20 cellular contexts compared by ENCODE assay signal in genomic region chr20:711526-711925, GRCh38. TPM values are rescaled to one million over a fixed set of nuclear protein-coding genes. Genes with fewer than 3 reads are reported as not detected.
DNase-seq lines count a peak whose midpoint lies in the region; ATAC-seq, FAIRE-seq and TF ChIP-seq lines count a peak whose summit lies in the region.
"Had no signal": no experiment of that assay in that cellular context is flagged by ENCODE, and none has a peak within 500 bp of the region (broad histone marks: within the 10 kb centered on the region; RNA-seq: fewer than 3 reads in every experiment).

No MANE protein-coding gene starts in this region.

- no peak overlapping the region for H3K18ac ChIP-seq in H9 (ENCODE audit: insufficient read length, low read depth, low read length)

- H3K4me3 Mint-ChIP-seq in H9 = no peak overlapping the region; a peak in 1 of 5 replicates

- no CpG with 5 or more reads among the region's 2 CpGs for WGBS in H9 (ENCODE audit: extremely low coverage, insufficient read length, low lambda C conversion rate)
- WGBS in HepG2 (ENCODE audit: low lambda C conversion rate) = 0% methylated on average over 2 of the region's 2 CpGs

- no peak overlapping the region for H3T11ph ChIP-seq in H9 (ENCODE audit: low read length)

- no TSS peak for BruUV-seq in HepG2 (replicated peaks; lab: Mats Ljungman, UMichigan)

- CTCF ChIA-PET in HepG2 (lab: Yijun Ruan, JAX; ENCODE audit: low intra/inter-chr PET ratio, low total read pairs) = no interaction called here

- POLR2A ChIA-PET in HepG2 (lab: Yijun Ruan, JAX) = no interaction called here

- H3K9me3 ChIP-seq in H9 (ENCODE audit: control insufficient read depth, low read depth, low read length) (no peaks in the 10 kb centered on the region), HepG2 (ENCODE audit: low read length) (peaks cover 8% of the 10 kb centered on the region), breast epithelium (peaks cover 0 to 23% of the 10 kb centered on the region in 2 donors)
- H3K9me3 ChIP-seq: SK-N-SH had no signal

- H3K27ac ChIP-seq in H9 (ENCODE audit: insufficient read length, low read depth, low read length) = no peak overlapping the region
- H3K27ac ChIP-seq in HepG2 (ENCODE audit: extremely low read length, insufficient read depth, low read length) = no peak overlapping the region
- H3K27ac ChIP-seq in breast epithelium = no peak overlapping the region
- H3K27ac ChIP-seq: C4-2B had no signal

- H2AK5ac ChIP-seq in H9 (ENCODE audit: insufficient read length, low read length) = no peak overlapping the region

- H3K4me1 ChIP-seq in H9 (ENCODE audit: insufficient read depth, low read length) (no peaks in the 10 kb centered on the region; the same call in 1 of the 2 replicates), HepG2 (ENCODE audit: insufficient read depth, low read length) (no peaks in the 10 kb centered on the region), breast epithelium (no peaks in the 10 kb centered on the region)

- H3K27me3 ChIP-seq in H9 (ENCODE audit: insufficient read depth, low read length) (peaks cover 5% of the 10 kb centered on the region; the same call in 1 of the 2 replicates), HepG2 (ENCODE audit: control insufficient read depth in 1 of 2, insufficient read depth in 2 of 2, low read length in 2 of 2) (peaks cover 1 to 10% of the 10 kb centered on the region in 2 experiments; a peak in 2 of 5 replicates), breast epithelium (peaks cover 0 to 43% of the 10 kb centered on the region in 2 donors)

- H3K79me2 ChIP-seq in H9 (ENCODE audit: insufficient read depth, low read length) (no peaks in the 10 kb centered on the region), HepG2 (ENCODE audit: insufficient read depth, low read length) (no peaks in the 10 kb centered on the region)

- TF ChIP-seq EP300 in HepG2 (IDR thresholded peaks at IDR 0.05; ENCODE audit: low read depth in 2 of 2, low read length in 2 of 2) (no peak), HepG2 (CRISPR knock-in tag; IDR thresholded peaks at IDR 0.05; ENCODE audit: borderline replicate concordance) (no peak)

- no peak for TF ChIP-seq POLR2A in HepG2 (IDR thresholded peaks at IDR 0.05; ENCODE audit: insufficient read depth in 1 of 2, low read depth in 2 of 2, low read length in 2 of 2)
- no peak for TF ChIP-seq POLR2A in breast epithelium (IDR thresholded peaks at IDR 0.05)

- H2AFZ ChIP-seq in H9 (ENCODE audit: low read length) (no peak overlapping the region), HepG2 (ENCODE audit: low read length) (no peak overlapping the region)

- H2BK20ac ChIP-seq in H9 (ENCODE audit: low read depth, low read length, poor library complexity, severe bottlenecking) = no peak overlapping the region

- H3K36me3 ChIP-seq in HepG2 (replicated peaks in 1 of 2; ENCODE audit: control insufficient read depth in 1 of 2, insufficient read depth in 2 of 2, low read length in 2 of 2) (no peaks in the 10 kb centered on the region), breast epithelium (no peaks in the 10 kb centered on the region)

- no peak overlapping the region for H2BK5ac ChIP-seq in H9 (ENCODE audit: insufficient read length, low read length)

- peaks cover 33% of the 10 kb centered on the region for H3K27me3 Mint-ChIP-seq in H9 (ENCODE audit: low read depth)

- FAIRE-seq in HepG2 (lab: Jason Lieb, UNC) = no peak
- FAIRE-seq: D721Med, GM12891, H54 had no signal

- H4K20me1 ChIP-seq in H9 (ENCODE audit: control insufficient read depth, insufficient read depth, insufficient read length) (no peaks in the 10 kb centered on the region), HepG2 (ENCODE audit: insufficient read depth, low read length) (no peaks in the 10 kb centered on the region)

- peaks cover 5 to 15% (median 10%) of the 10 kb centered on the region in 3 experiments for H3K36me3 Mint-ChIP-seq in H9 (ENCODE audit: insufficient read depth in 1 of 3, low read depth in 3 of 3)

- peak; percentile 23 for DNase-seq in H9
- peak; percentile 39 for DNase-seq in OCI-M2 (lab: John Stamatoyannopoulos, UW; ENCODE audit: unreplicated experiment)
- DNase-seq in HepG2 (ENCODE audit: low spot score) = no peak
- peak; percentile 21 for DNase-seq in sciatic nerve (ENCODE audit: low spot score)
- DNase-seq in activated CD8-positive, alpha-beta memory T cell treated with anti-CD3 and anti-CD28 coated beads for 24 hours = no peak
- no peak for DNase-seq in breast epithelium (ENCODE audit: low spot score in 2 of 2)
- no peak for DNase-seq in C1 segment of cervical spinal cord (lab: John Stamatoyannopoulos, UW)
- DNase-seq: ACHN; NCI-H1105; NK-92 treated with Interleukin-12 subunit alpha and Interleukin-12 subunit beta, amount 100 ng/mL, for 24 hours; SHP77 treated with DMSO at 0.1 percent for 48 hours; SK-N-SH had no signal

- peaks cover 9 to 31% of the 10 kb centered on the region in 2 experiments for H3K4me1 Mint-ChIP-seq in H9

- H3K56ac ChIP-seq in H9 (ENCODE audit: insufficient read length, low read depth, low read length) = no peak overlapping the region

- H2BK120ac ChIP-seq in H9 (ENCODE audit: low read depth, low read length, poor library complexity, severe bottlenecking) = no peak overlapping the region

- H3K79me1 ChIP-seq in H9 (ENCODE audit: insufficient read depth, low read depth, low read length, poor library complexity, severe bottlenecking) = no peaks in the 10 kb centered on the region

- H3K4me3 ChIP-seq in HepG2 (replicated peaks in 1 of 3; ENCODE audit: insufficient read depth in 1 of 3, low read depth in 2 of 3, low read length in 3 of 3) (no peak overlapping the region), breast epithelium (no peak overlapping the region)

- no peak overlapping the region for H4K91ac ChIP-seq in H9 (ENCODE audit: insufficient read length, low read depth, low read length)

- peak; percentile 27; the same call in 2 of the 3 replicates for ATAC-seq in HepG2
- no peak for ATAC-seq in sciatic nerve
- ATAC-seq in HG03175 (IDR thresholded peaks at IDR 0.05; ENCODE audit: unreplicated experiment) = no peak

- intact Hi-C loops in HepG2 (cut with micrococcal nuclease; ENCODE audit: unreplicated experiment) (no loop called here), sciatic nerve (cut with DNase I) (no loop called here), breast epithelium (cut with DNase I; ENCODE audit: low total_unique reads) (no loop called here)

- no peak overlapping the region for H3K14ac ChIP-seq in H9 (ENCODE audit: insufficient read depth, low read length)

- H4K5ac ChIP-seq in H9 (ENCODE audit: insufficient read length, low read depth, low read length) = no peak overlapping the region

- peaks cover 21 to 22% of the 10 kb centered on the region in 2 experiments for H3K9me3 Mint-ChIP-seq in H9

- TF ChIP-seq CTCF in H9 (conservative IDR thresholded peaks at IDR 0.05) (no peak), HepG2 (CRISPR knock-in tag; IDR thresholded peaks at IDR 0.05) (no peak), breast epithelium (IDR thresholded peaks at IDR 0.05) (no peak)

- no peak overlapping the region for H3K23ac ChIP-seq in H9 (ENCODE audit: insufficient read length, low read depth, low read length)

- no peak overlapping the region for H3K27ac Mint-ChIP-seq in H9

- H3K4me2 ChIP-seq in H9 (ENCODE audit: insufficient read depth, insufficient read length, low read length) (no peak overlapping the region), HepG2 (ENCODE audit: low read depth, low read length) (no peak overlapping the region)
- H3K4me2 ChIP-seq: SK-N-SH had no signal

- in situ Hi-C loops in HepG2 (cut with HindIII; ENCODE audit: extremely low pct_ligation_motif_present, low pct_unique_long_range_greater_than_20kb) = no loop called here

- H3K9ac ChIP-seq in H9 (ENCODE audit: extremely low read depth, insufficient read length, low read length) (no peak overlapping the region), HepG2 (ENCODE audit: insufficient read depth, low read depth, low read length) (no peak overlapping the region)
- H3K9ac ChIP-seq: SK-N-SH had no signal

- no peak overlapping the region for H4K8ac ChIP-seq in H9 (replicated peaks; ENCODE audit: insufficient read length, low read depth, low read length)

- no peak overlapping the region for H2BK15ac ChIP-seq in H9 (ENCODE audit: low read depth, low read length)

- H3K4ac ChIP-seq in H9 (ENCODE audit: low read depth, low read length) = no peak overlapping the region

- no peak for TF ChIP-seq RAD21 in HepG2 (CRISPR knock-in tag; IDR thresholded peaks at IDR 0.05)

- peaks cover 3% of the 10 kb centered on the region for H3K23me2 ChIP-seq in H9 (ENCODE audit: insufficient read length, low read depth, low read length, poor library complexity, severe bottlenecking)

- H2BK12ac ChIP-seq in H9 (ENCODE audit: insufficient read length, low read depth, low read length) = no peak overlapping the region

RNA-seq across cellular contexts. Expression of gene SCRT2, which starts 35.9 kb away (rescaled TPM):
- total RNA-seq in H9 (2021) = not detected in 2 replicates
- total RNA-seq in HepG2 (2016; rRNA removed; fragmentation: Illumina TruSeq; extraction: Trizol) = not detected in 2 replicates
- total RNA-seq in HepG2 (2016; cell fraction: cytosol; rRNA removed; fragmentation: Illumina TruSeq; extraction: Trizol; ENCODE audit: low read depth) = not detected in 2 replicates
- not detected in 2 replicates for total RNA-seq in HepG2 (2016; cell fraction: insoluble cytoplasmic fraction; rRNA removed; fragmentation: Illumina TruSeq; extraction: Trizol)
- total RNA-seq in HepG2 (2016; cell fraction: membrane; rRNA removed; fragmentation: Illumina TruSeq; extraction: Trizol) = not detected in 2 replicates
- total RNA-seq in HepG2 (2016; cell fraction: nucleus; rRNA removed; fragmentation: Illumina TruSeq; extraction: Trizol) = not detected in 2 replicates
- not detected in 2 replicates for polyA plus RNA-seq in HepG2 (2011; rRNA removed)
- polyA plus RNA-seq in HepG2 (2011; cell fraction: cytosol; rRNA removed) = not detected in 2 replicates
- not detected in 2 replicates for polyA plus RNA-seq in HepG2 (2011; cell fraction: nucleus; rRNA removed)
- not detected in 2 replicates for polyA plus RNA-seq in HepG2 (2012)
- not detected in 2 replicates for polyA plus RNA-seq in HepG2 (2016; cell fraction: cytosol; fragmentation: Illumina TruSeq; extraction: Trizol; ENCODE audit: low read depth)
- polyA plus RNA-seq in HepG2 (2016; cell fraction: insoluble cytoplasmic fraction; fragmentation: Illumina TruSeq; extraction: Trizol; ENCODE audit: low read depth) = not detected in 2 replicates
- not detected in 2 replicates for polyA plus RNA-seq in HepG2 (2016; cell fraction: membrane; fragmentation: Illumina TruSeq; extraction: Trizol; ENCODE audit: low read depth)
- not detected in 2 replicates for polyA plus RNA-seq in HepG2 (2016; cell fraction: nucleus; fragmentation: Illumina TruSeq; extraction: Trizol; ENCODE audit: insufficient read depth, low read depth)
- polyA minus RNA-seq in HepG2 (2011; rRNA and poly(A)+ RNA removed; ENCODE audit: low replicate concordance) = not detected in 2 replicates
- not detected in 2 replicates for polyA minus RNA-seq in HepG2 (2011; cell fraction: cytosol; rRNA and poly(A)+ RNA removed)
- not detected in 2 replicates for polyA minus RNA-seq in HepG2 (2011; cell fraction: nucleus; rRNA and poly(A)+ RNA removed)
- total RNA-seq in sciatic nerve = not detected
- total RNA-seq in breast epithelium = not detected
- total RNA-seq: LHCN-M2, NCI-H460, RPMI7951 had no signal
- polyA plus RNA-seq: SK-N-SH had no signal

RNA-seq across cellular contexts. Expression of gene SLC52A3, which starts 56.8 kb away (rescaled TPM):
- total RNA-seq in H9 (2021) (3.2 and 3.3 TPM in 2 replicates), HepG2 (2016; rRNA removed; fragmentation: Illumina TruSeq; extraction: Trizol) (not detected in 2 replicates), sciatic nerve (1.4 TPM), breast epithelium (1 to 10 TPM in 2 of 3 donors, under 1 TPM in 1; 0.16 to 7.2 (median 4.1) TPM)
- not detected in 2 replicates for total RNA-seq in HepG2 (2016; cell fraction: cytosol; rRNA removed; fragmentation: Illumina TruSeq; extraction: Trizol; ENCODE audit: low read depth)
- total RNA-seq in HepG2 (2016; cell fraction: insoluble cytoplasmic fraction; rRNA removed; fragmentation: Illumina TruSeq; extraction: Trizol) = 0.04 TPM in 1 of 2 replicates, not detected in the other
- total RNA-seq in HepG2 (2016; cell fraction: membrane; rRNA removed; fragmentation: Illumina TruSeq; extraction: Trizol) = not detected in 2 replicates
- not detected in 2 replicates for total RNA-seq in HepG2 (2016; cell fraction: nucleus; rRNA removed; fragmentation: Illumina TruSeq; extraction: Trizol)
- 0.03 TPM in 1 of 2 replicates, not detected in the other for polyA plus RNA-seq in HepG2 (2011; rRNA removed)
- 0.06 TPM in 1 of 2 replicates, not detected in the other for polyA plus RNA-seq in HepG2 (2011; cell fraction: cytosol; rRNA removed)
- polyA plus RNA-seq in HepG2 (2011; cell fraction: nucleus; rRNA removed) = not detected in 2 replicates
- polyA plus RNA-seq in HepG2 (2012) = 0.05 TPM in 1 of 2 replicates, not detected in the other
- not detected in 2 replicates for polyA plus RNA-seq in HepG2 (2016; cell fraction: cytosol; fragmentation: Illumina TruSeq; extraction: Trizol; ENCODE audit: low read depth)
- polyA plus RNA-seq in HepG2 (2016; cell fraction: insoluble cytoplasmic fraction; fragmentation: Illumina TruSeq; extraction: Trizol; ENCODE audit: low read depth) = not detected in 2 replicates
- not detected in 2 replicates for polyA plus RNA-seq in HepG2 (2016; cell fraction: membrane; fragmentation: Illumina TruSeq; extraction: Trizol; ENCODE audit: low read depth)
- not detected in 2 replicates for polyA plus RNA-seq in HepG2 (2016; cell fraction: nucleus; fragmentation: Illumina TruSeq; extraction: Trizol; ENCODE audit: insufficient read depth, low read depth)
- polyA minus RNA-seq in HepG2 (2011; rRNA and poly(A)+ RNA removed; ENCODE audit: low replicate concordance) = 0.70 TPM in 1 of 2 replicates, not detected in the other
- not detected in 2 replicates for polyA minus RNA-seq in HepG2 (2011; cell fraction: cytosol; rRNA and poly(A)+ RNA removed)
- polyA minus RNA-seq in HepG2 (2011; cell fraction: nucleus; rRNA and poly(A)+ RNA removed) = not detected in 2 replicates
- total RNA-seq: LHCN-M2, RPMI7951 had no signal
- polyA plus RNA-seq: SK-N-SH had no signal

RNA-seq across cellular contexts. Expression of gene SRXN1, which starts 58.5 kb away (rescaled TPM):
- total RNA-seq in H9 (2021) (25.7 and 26.2 TPM in 2 replicates), HepG2 (2016; rRNA removed; fragmentation: Illumina TruSeq; extraction: Trizol) (87.7 and 98.2 TPM in 2 replicates), sciatic nerve (15.4 TPM), breast epithelium (10 to 100 TPM; 16.2 to 30.2 (median 21.1) TPM)
- 26.2 and 26.7 TPM in 2 replicates for total RNA-seq in HepG2 (2016; cell fraction: cytosol; rRNA removed; fragmentation: Illumina TruSeq; extraction: Trizol; ENCODE audit: low read depth)
- 85.6 and 95.5 TPM in 2 replicates for total RNA-seq in HepG2 (2016; cell fraction: insoluble cytoplasmic fraction; rRNA removed; fragmentation: Illumina TruSeq; extraction: Trizol)
- total RNA-seq in HepG2 (2016; cell fraction: membrane; rRNA removed; fragmentation: Illumina TruSeq; extraction: Trizol) = 86.8 and 92.3 TPM in 2 replicates
- 37.3 and 40.4 TPM in 2 replicates for total RNA-seq in HepG2 (2016; cell fraction: nucleus; rRNA removed; fragmentation: Illumina TruSeq; extraction: Trizol)
- 29.9 and 41.3 TPM in 2 replicates for polyA plus RNA-seq in HepG2 (2011; rRNA removed)
- 26.1 and 37.8 TPM in 2 replicates for polyA plus RNA-seq in HepG2 (2011; cell fraction: cytosol; rRNA removed)
- 10.4 and 16.8 TPM in 2 replicates for polyA plus RNA-seq in HepG2 (2011; cell fraction: nucleus; rRNA removed)
- 39.7 and 59.3 TPM in 2 replicates for polyA plus RNA-seq in HepG2 (2012)
- 18.8 and 21.5 TPM in 2 replicates for polyA plus RNA-seq in HepG2 (2016; cell fraction: cytosol; fragmentation: Illumina TruSeq; extraction: Trizol; ENCODE audit: low read depth)
- 78.8 and 84.6 TPM in 2 replicates for polyA plus RNA-seq in HepG2 (2016; cell fraction: insoluble cytoplasmic fraction; fragmentation: Illumina TruSeq; extraction: Trizol; ENCODE audit: low read depth)
- 49.8 and 51.3 TPM in 2 replicates for polyA plus RNA-seq in HepG2 (2016; cell fraction: membrane; fragmentation: Illumina TruSeq; extraction: Trizol; ENCODE audit: low read depth)
- polyA plus RNA-seq in HepG2 (2016; cell fraction: nucleus; fragmentation: Illumina TruSeq; extraction: Trizol; ENCODE audit: insufficient read depth, low read depth) = 53.3 and 55.5 TPM in 2 replicates
- 29.6 and 43.5 TPM in 2 replicates for polyA minus RNA-seq in HepG2 (2011; rRNA and poly(A)+ RNA removed; ENCODE audit: low replicate concordance)
- 17.1 and 26.2 TPM in 2 replicates for polyA minus RNA-seq in HepG2 (2011; cell fraction: cytosol; rRNA and poly(A)+ RNA removed)
- 8.4 and 15.7 TPM in 2 replicates for polyA minus RNA-seq in HepG2 (2011; cell fraction: nucleus; rRNA and poly(A)+ RNA removed)

Comparison
In these comparisons a context has a peak if more than half of its experiments do, and no peak if none do; other contexts are left out.
1. DNase-seq: peak in H9 (single experiment), OCI-M2 (single experiment) and sciatic nerve (single experiment); none in HepG2 (single experiment), activated CD8-positive, alpha-beta memory T cell treated with anti-CD3 and anti-CD28 coated beads for 24 hours (single experiment), breast epithelium (0 of 2) and C1 segment of cervical spinal cord (0 of 14).